In genomic region chrX:2874222-2875135, GRCh38 we compare ENCODE assay signal across 23 cellular contexts. TPM values are rescaled to one million over a fixed set of nuclear protein-coding genes. Genes with fewer than 3 reads are reported as not detected.
DNase-seq lines count a peak whose midpoint lies in the region; ATAC-seq, FAIRE-seq and TF ChIP-seq lines count a peak whose summit lies in the region.
"Had no signal": no experiment of that assay in that cellular context is flagged by ENCODE, and none has a peak within 500 bp of the region (broad histone marks: within the 10 kb centered on the region; RNA-seq: fewer than 3 reads in every experiment).

No MANE protein-coding gene starts in this region.

- peaks cover 0 to 21% of the 10 kb centered on the region in 2 donors for H3K9me3 ChIP-seq in right atrium auricular region
- H3K9me3 ChIP-seq in astrocyte (ENCODE audit: insufficient read depth, low read depth, low read length) = no peaks in the 10 kb centered on the region
- no peaks in the 10 kb centered on the region for H3K9me3 ChIP-seq in MG63
- H3K9me3 ChIP-seq: Caco-2 had no signal

- no peak for ATAC-seq in Right ventricle myocardium superior (ENCODE audit: poor library complexity)
- ATAC-seq: CD8-positive, alpha-beta T cell had no signal

- peak; percentile 64 for FAIRE-seq in astrocyte (lab: Jason Lieb, UNC)
- FAIRE-seq: A204.1, D721Med, G401.6, GM12891, GM19239 had no signal

- H3K4me1 Mint-ChIP-seq in astrocyte (ENCODE audit: low read depth, unreplicated experiment) = no peaks in the 10 kb centered on the region
- H3K4me1 Mint-ChIP-seq: B cell had no signal

- DNase-seq in right atrium auricular region (ENCODE audit: low spot score) (peak; percentile 28), Right ventricle myocardium superior (no peak), astrocyte (ENCODE audit: low read depth) (no peak), erythroblast (lab: John Stamatoyannopoulos, UW) (peak; percentile 2 to 29), MG63 (no peak), posterior vena cava (ENCODE audit: low spot score) (no peak), NCI-H2227 treated with DMSO at 0.1 percent for 48 hours (lab: John Stamatoyannopoulos, UW) (no peak)
- DNase-seq: AML-193; Caco-2; Calu3; CD4-positive, alpha-beta T cell; CD8-positive, alpha-beta T cell; DMS79 treated with DMSO at 0.1 percent for 48 hours; GF-D8 had no signal

- H3K27ac ChIP-seq in right atrium auricular region = no peak overlapping the region
- no peak overlapping the region for H3K27ac ChIP-seq in astrocyte (ENCODE audit: low read depth, low read length)
- H3K27ac ChIP-seq: 22Rv1; BLaER1 treated with 17β-estradiol and CSF1 and Interleukin-3, amounts not matched to agents 10 nM and 100 nM; C4-2B had no signal

- H3K4me3 Mint-ChIP-seq in astrocyte (ENCODE audit: unreplicated experiment) = no peak overlapping the region
- H3K4me3 Mint-ChIP-seq: B cell; CD4-positive, alpha-beta T cell; CD8-positive, alpha-beta T cell had no signal

- H4K20me1 ChIP-seq in astrocyte (ENCODE audit: insufficient read depth, low read length) = no peaks in the 10 kb centered on the region
- H4K20me1 ChIP-seq: BLaER1 treated with 17β-estradiol and CSF1 and Interleukin-3, amounts not matched to agents 10 nM and 100 nM had no signal

- TF ChIP-seq CTCF in right atrium auricular region (IDR thresholded peaks at IDR 0.05) (no peak), astrocyte (IDR thresholded peaks at IDR 0.05; ENCODE audit: insufficient read depth, low read depth, low read length) (no peak)

- no peak for TF ChIP-seq POLR2A in erythroblast (IDR thresholded peaks at IDR 0.05; ENCODE audit: low read length)

- H3K4me3 ChIP-seq in right atrium auricular region = no peak overlapping the region
- no peak overlapping the region for H3K4me3 ChIP-seq in astrocyte (ENCODE audit: insufficient read depth, low read depth, low read length)
- H3K4me3 ChIP-seq in MG63 = no peak overlapping the region
- H3K4me3 ChIP-seq: BLaER1 treated with 17β-estradiol and CSF1 and Interleukin-3, amounts not matched to agents 10 nM and 100 nM had no signal

- H3K27me3 Mint-ChIP-seq in astrocyte (ENCODE audit: low read depth, unreplicated experiment) = no peaks in the 10 kb centered on the region

- no peaks in the 10 kb centered on the region for H3K27me3 ChIP-seq in right atrium auricular region
- H3K27me3 ChIP-seq in astrocyte (ENCODE audit: insufficient read depth, low read length) = no peaks in the 10 kb centered on the region
- no peaks in the 10 kb centered on the region for H3K27me3 ChIP-seq in MG63
- H3K27me3 ChIP-seq: BLaER1 treated with 17β-estradiol and CSF1 and Interleukin-3, amounts not matched to agents 10 nM and 100 nM had no signal

- no peaks in the 10 kb centered on the region for H3K79me2 ChIP-seq in astrocyte (ENCODE audit: insufficient read depth, low read length)

- no peak overlapping the region for H3K9ac ChIP-seq in astrocyte (ENCODE audit: low read length)
- H3K9ac ChIP-seq: BLaER1 treated with 17β-estradiol and CSF1 and Interleukin-3, amounts not matched to agents 10 nM and 100 nM had no signal

- no peak overlapping the region for H3K4me2 ChIP-seq in astrocyte (ENCODE audit: low read length)
- H3K4me2 ChIP-seq: BLaER1 treated with 17β-estradiol and CSF1 and Interleukin-3, amounts not matched to agents 10 nM and 100 nM had no signal

- intact Hi-C loops in Right ventricle myocardium superior (cut with DNase I) (no loop called here), posterior vena cava (cut with DNase I) (no loop called here)

- H3K36me3 Mint-ChIP-seq in astrocyte (ENCODE audit: low read depth, unreplicated experiment) = no peaks in the 10 kb centered on the region
- H3K36me3 Mint-ChIP-seq: CD8-positive, alpha-beta T cell had no signal

- no peaks in the 10 kb centered on the region for H3K4me1 ChIP-seq in right atrium auricular region
- no peaks in the 10 kb centered on the region for H3K4me1 ChIP-seq in astrocyte (ENCODE audit: insufficient read depth, low read length)
- H3K4me1 ChIP-seq: BLaER1 treated with 17β-estradiol and CSF1 and Interleukin-3, amounts not matched to agents 10 nM and 100 nM; Caco-2 had no signal

- no peaks in the 10 kb centered on the region for H3K36me3 ChIP-seq in right atrium auricular region
- no peaks in the 10 kb centered on the region for H3K36me3 ChIP-seq in astrocyte (ENCODE audit: insufficient read depth, low read length)
- no peaks in the 10 kb centered on the region for H3K36me3 ChIP-seq in MG63
- H3K36me3 ChIP-seq: BLaER1 treated with 17β-estradiol and CSF1 and Interleukin-3, amounts not matched to agents 10 nM and 100 nM had no signal

- no peak overlapping the region for H2AFZ ChIP-seq in astrocyte (ENCODE audit: low read depth, low read length)

- no peaks in the 10 kb centered on the region for H3K9me3 Mint-ChIP-seq in astrocyte (ENCODE audit: unreplicated experiment)
- H3K9me3 Mint-ChIP-seq: CD8-positive, alpha-beta T cell had no signal

- no peak overlapping the region for H3K27ac Mint-ChIP-seq in astrocyte (ENCODE audit: unreplicated experiment)
- H3K27ac Mint-ChIP-seq: B cell; CD4-positive, alpha-beta T cell; CD8-positive, alpha-beta T cell had no signal

RNA-seq across cellular contexts. Expression of gene GYG2, which starts 45.7 kb away (rescaled TPM):
- 1 to 10 TPM; 4.3 to 6.0 TPM for total RNA-seq in right atrium auricular region
- 1.3 TPM for total RNA-seq in Right ventricle myocardium superior
- 15.5 and 16.3 TPM in 2 replicates for total RNA-seq in astrocyte
- total RNA-seq in MG63 (2014; rRNA removed; shearing (Covaris generic); ENCODE audit: low replicate concordance) = 0.76 and 4.0 TPM in 2 replicates
- 1 to 10 TPM; 1.4 to 2.7 TPM for total RNA-seq in posterior vena cava
- total RNA-seq: B cell; CD4-positive, alpha-beta T cell; CD8-positive, alpha-beta T cell had no signal

RNA-seq across cellular contexts. Expression of gene ARSD, which starts 54.7 kb away (rescaled TPM):
- total RNA-seq in right atrium auricular region = 10 to 100 TPM in 1 of 2 donors, 1 to 10 TPM in 1; 6.1 to 10.0 TPM
- total RNA-seq in Right ventricle myocardium superior = 5.4 TPM
- 7.3 and 9.2 TPM in 2 replicates for total RNA-seq in astrocyte
- 5.9 and 6.6 TPM in 2 replicates for total RNA-seq in MG63 (2014; rRNA removed; shearing (Covaris generic); ENCODE audit: low replicate concordance)
- total RNA-seq in posterior vena cava = 10 to 100 TPM; 11.7 to 15.7 TPM

Comparison
In these comparisons a context has a peak if more than half of its experiments do, and no peak if none do; other contexts are left out.
1. DNase-seq: peak in right atrium auricular region (single experiment) and erythroblast (2 of 2); none in Right ventricle myocardium superior (single experiment), astrocyte (single experiment), MG63 (single experiment), posterior vena cava (single experiment) and NCI-H2227 treated with DMSO at 0.1 percent for 48 hours (single experiment).